ENCODE assay signal across 12 cellular contexts in genomic region chr2:190528521-190529001, GRCh38. TPM values are rescaled to one million over a fixed set of nuclear protein-coding genes. Genes with fewer than 3 reads are reported as not detected.
DNase-seq lines count a peak whose midpoint lies in the region; ATAC-seq, FAIRE-seq and TF ChIP-seq lines count a peak whose summit lies in the region.
"Had no signal": no experiment of that assay in that cellular context is flagged by ENCODE, and none has a peak within 500 bp of the region (broad histone marks: within the 10 kb centered on the region; RNA-seq: fewer than 3 reads in every experiment).

No MANE protein-coding gene starts in this region.

- whole genome bisulfite sequencing in pancreas, 2 donors: 27 to 37% methylated on average over 1 of the region's 1 CpG

- ATAC-seq in GM18868 (IDR thresholded peaks at IDR 0.05; ENCODE audit: unreplicated experiment): peak; percentile 28
- ATAC-seq in HG02571 (IDR thresholded peaks at IDR 0.05; ENCODE audit: unreplicated experiment): no peak
- no peak for ATAC-seq in pancreas
- ATAC-seq: activated T-helper 17 cell treated with anti-CD3 and anti-CD28 coated beads, Interleukin-2, amount 50 U/mL, for 72 hours had no signal

- DNase-seq in NOMO-1 (lab: John Stamatoyannopoulos, UW; ENCODE audit: unreplicated experiment in 2 of 2): peak; percentile 63 to 81
- peak; percentile 41 for DNase-seq in epithelial cell of esophagus (ENCODE audit: low read depth)
- DNase-seq in progenitor cell of endocrine pancreas (ENCODE audit: low spot score, unreplicated experiment): no peak
- no peak for DNase-seq in DMS153 (lab: John Stamatoyannopoulos, UW)
- no peak for DNase-seq in pancreas
- no peak for DNase-seq in HK-2 (ENCODE audit: unreplicated experiment)
- DNase-seq: HFFc6; stimulated activated CD4-positive, alpha-beta T cell treated with anti-CD3 and anti-CD28 coated beads, Interleukin-2, amount 100 ng/mL, for 48 hours had no signal

- intact Hi-C loops in pancreas (cut with DNase I): no loop called here

- H3K4me3 Mint-ChIP-seq in progenitor cell of endocrine pancreas (ENCODE audit: low read depth): no peak overlapping the region
- H3K4me3 Mint-ChIP-seq: activated T-helper 17 cell treated with anti-CD3 and anti-CD28 coated beads, Interleukin-2, amount 50 U/mL, for 72 hours; HFFc6 had no signal

- TF ChIP-seq CTCF in epithelial cell of esophagus (IDR thresholded peaks at IDR 0.05; ENCODE audit: insufficient read depth, low read depth, low read length, missing control alignments): no peak
- no peak for TF ChIP-seq CTCF in progenitor cell of endocrine pancreas (IDR thresholded peaks at IDR 0.05; ENCODE audit: unreplicated experiment)
- no peak for TF ChIP-seq CTCF in pancreas (IDR thresholded peaks at IDR 0.05)

- no peaks in the 10 kb centered on the region for H3K36me3 ChIP-seq in pancreas

- H3K27ac Mint-ChIP-seq in progenitor cell of endocrine pancreas: peak overlapping the region; percentile 5
- H3K27ac Mint-ChIP-seq: activated T-helper 17 cell treated with anti-CD3 and anti-CD28 coated beads, Interleukin-2, amount 50 U/mL, for 72 hours; HFFc6 had no signal

- peaks cover 0 to 3% (median 3%) of the 10 kb centered on the region in 3 donors for H3K4me1 ChIP-seq in pancreas

- no peaks in the 10 kb centered on the region for H3K27me3 Mint-ChIP-seq in progenitor cell of endocrine pancreas
- H3K27me3 Mint-ChIP-seq: activated T-helper 17 cell treated with anti-CD3 and anti-CD28 coated beads, Interleukin-2, amount 50 U/mL, for 72 hours had no signal

- H3K9me3 Mint-ChIP-seq in progenitor cell of endocrine pancreas (ENCODE audit: low read depth): no peaks in the 10 kb centered on the region
- H3K9me3 Mint-ChIP-seq: activated T-helper 17 cell treated with anti-CD3 and anti-CD28 coated beads, Interleukin-2, amount 50 U/mL, for 72 hours; HFFc6 had no signal

- peaks cover 28% of the 10 kb centered on the region for H3K4me1 Mint-ChIP-seq in progenitor cell of endocrine pancreas (ENCODE audit: low read depth)

- H3K36me3 Mint-ChIP-seq in progenitor cell of endocrine pancreas (ENCODE audit: insufficient read depth): peaks cover 2% of the 10 kb centered on the region

- H3K27me3 ChIP-seq in pancreas: no peaks in the 10 kb centered on the region

- no peaks in the 10 kb centered on the region for H3K9me3 ChIP-seq in pancreas

- H3K4me3 ChIP-seq in epithelial cell of esophagus (ENCODE audit: low read length): no peak overlapping the region
- no peak overlapping the region for H3K4me3 ChIP-seq in pancreas

- no peak overlapping the region for H3K27ac ChIP-seq in pancreas

- FAIRE-seq in pancreas (lab: Jason Lieb, UNC): no peak
- FAIRE-seq: G401.6 had no signal

RNA-seq across cellular contexts. Expression of gene NEMP2, which starts 6.0 kb away (rescaled TPM):
- 10.2 and 13.9 TPM in 2 replicates for total RNA-seq in progenitor cell of endocrine pancreas
- total RNA-seq in pancreas: 1 to 10 TPM in 5 of 6 donors, under 1 TPM in 1; 0.51 to 3.1 (median 1.9) TPM
- polyA plus RNA-seq in pancreas: under 1 TPM; 0.42 to 0.80 TPM

Comparison
In these comparisons a context has a peak if more than half of its experiments do, and no peak if none do; other contexts are left out.
1. DNase-seq: peak in NOMO-1 (2 of 2) and epithelial cell of esophagus (single experiment); none in progenitor cell of endocrine pancreas (single experiment), DMS153 (single experiment), pancreas (0 of 6) and HK-2 (single experiment).